13 cellular contexts compared by ENCODE assay signal in genomic region chr19:48168689-48169088, GRCh38. TPM values are rescaled to one million over a fixed set of nuclear protein-coding genes. Genes with fewer than 3 reads are reported as not detected.
DNase-seq lines count a peak whose midpoint lies in the region; ATAC-seq and TF ChIP-seq lines count a peak whose summit lies in the region.
"Had no signal": no experiment of that assay in that cellular context is flagged by ENCODE, and none has a peak within 500 bp of the region (broad histone marks: within the 10 kb centered on the region; RNA-seq: fewer than 3 reads in every experiment).

No MANE protein-coding gene starts in this region.

- H4K12ac ChIP-seq in trophoblast cell (ENCODE audit: low read depth, low read length): no peak overlapping the region

- no peaks in the 10 kb centered on the region for H3K9me3 Mint-ChIP-seq in activated T-cell treated with anti-CD3 and anti-CD28 coated beads, Interleukin-2, amount 50 U/mL, for 72 hours

- peaks cover 39% of the 10 kb centered on the region for H3K4me1 Mint-ChIP-seq in activated T-cell treated with anti-CD3 and anti-CD28 coated beads, Interleukin-2, amount 50 U/mL, for 72 hours (ENCODE audit: low read depth)

- peaks cover 10% of the 10 kb centered on the region for H3K79me1 ChIP-seq in trophoblast cell (ENCODE audit: low read length)

- H3K4me1 ChIP-seq in PC-3 (ENCODE audit: insufficient read depth, low read length) (peaks cover 10% of the 10 kb centered on the region; the same call in 1 of the 2 replicates), endocrine pancreas (ENCODE audit: control insufficient read depth, insufficient read depth, low read length) (no peaks in the 10 kb centered on the region), trophoblast cell (ENCODE audit: control insufficient read depth in 1 of 2, insufficient read depth in 2 of 2, low read length in 2 of 2) (peaks cover 5 to 6% of the 10 kb centered on the region in 2 experiments)

- no peak overlapping the region for H2BK120ac ChIP-seq in trophoblast cell (ENCODE audit: insufficient read depth, low read length, poor library complexity)

- H2AFZ ChIP-seq in PC-3 (ENCODE audit: low read length) (no peak overlapping the region), trophoblast cell (ENCODE audit: insufficient read depth, low read length, poor library complexity) (no peak overlapping the region)

- H3K27me3 ChIP-seq in PC-3 (ENCODE audit: low read length) (no peaks in the 10 kb centered on the region), endocrine pancreas (ENCODE audit: control insufficient read depth, insufficient read depth, low read length) (no peaks in the 10 kb centered on the region), trophoblast cell (ENCODE audit: insufficient read depth, low read length) (no peaks in the 10 kb centered on the region)
- H3K27me3 ChIP-seq: colonic mucosa had no signal

- H3K27ac Mint-ChIP-seq in activated T-cell treated with anti-CD3 and anti-CD28 coated beads, Interleukin-2, amount 50 U/mL, for 72 hours: peak overlapping the region; percentile 81

- H3K36me3 ChIP-seq in PC-3 (ENCODE audit: low read depth, low read length) (peaks cover 7% of the 10 kb centered on the region; the same call in 1 of the 2 replicates), endocrine pancreas (ENCODE audit: control insufficient read depth, insufficient read depth, low read length) (no peaks in the 10 kb centered on the region), trophoblast cell (ENCODE audit: control insufficient read depth in 1 of 2, insufficient read depth in 2 of 2, low read length in 2 of 2) (peaks cover 10 to 13% of the 10 kb centered on the region in 2 experiments)
- H3K36me3 ChIP-seq: colonic mucosa had no signal

- no peak overlapping the region for H3K18ac ChIP-seq in trophoblast cell (ENCODE audit: low read length)

- peak overlapping the region; percentile 81 for H3K4me2 ChIP-seq in PC-3 (ENCODE audit: low read length)
- H3K4me2 ChIP-seq in trophoblast cell (ENCODE audit: low read length): no peak overlapping the region

- peaks cover 12% of the 10 kb centered on the region; the same call in 1 of the 2 replicates for H4K20me1 ChIP-seq in PC-3 (ENCODE audit: low read length)

- H3K4me3 ChIP-seq in PC-3 (ENCODE audit: low read length) (no peak overlapping the region; the same call in 1 of the 2 replicates), endocrine pancreas (ENCODE audit: control insufficient read depth, insufficient read depth, low read length) (peak overlapping the region; percentile 70), trophoblast cell (ENCODE audit: low read depth, low read length) (no peak overlapping the region)

- peak overlapping the region in 1 of 2 donors; percentile 86 for H3K4me3 Mint-ChIP-seq in activated T-cell treated with anti-CD3 and anti-CD28 coated beads, Interleukin-2, amount 50 U/mL, for 72 hours

- no peaks in the 10 kb centered on the region for H3K9me2 ChIP-seq in PC-3 (replicated peaks; ENCODE audit: low read length)

- H2BK5ac ChIP-seq in trophoblast cell (ENCODE audit: low read depth, low read length, poor library complexity): no peak overlapping the region

- no peak overlapping the region for H3K23ac ChIP-seq in trophoblast cell (ENCODE audit: low read length)

- H3K14ac ChIP-seq in trophoblast cell (ENCODE audit: low read length): no peak overlapping the region

- no peaks in the 10 kb centered on the region for H3F3A ChIP-seq in PC-3 (ENCODE audit: low read length, unreplicated experiment)

- no peak overlapping the region for H3K9ac ChIP-seq in PC-3 (ENCODE audit: low read length)
- no peak overlapping the region for H3K9ac ChIP-seq in endocrine pancreas (ENCODE audit: control insufficient read depth, insufficient read depth, low read length)
- no peak overlapping the region for H3K9ac ChIP-seq in trophoblast cell (ENCODE audit: low read length)

- no peak for DNase-seq in activated T-cell treated with anti-CD3 and anti-CD28 coated beads, Interleukin-2, amount 50 U/mL, for 72 hours
- no peak for DNase-seq in activated T-cell treated with anti-CD3 and anti-CD28 coated beads, Interleukin-2, amount 50 U/mL, for 48 hours
- DNase-seq in PC-3 (no peak), trophoblast cell (no peak)
- DNase-seq: activated gamma-delta T cell; colonic mucosa; kidney glomerular epithelial cell; NCI-H1092 treated with DMSO at 0.1 percent for 48 hours; stimulated activated CD4-positive, alpha-beta T cell treated with anti-CD3 and anti-CD28 coated beads, Interleukin-15, amount 100 ng/mL, for 24 hours had no signal

- no peaks in the 10 kb centered on the region for H3K27me3 Mint-ChIP-seq in activated T-cell treated with anti-CD3 and anti-CD28 coated beads, Interleukin-2, amount 50 U/mL, for 72 hours (ENCODE audit: low read depth)

- H3K79me2 ChIP-seq in PC-3 (ENCODE audit: low read length) (peaks cover 35% of the 10 kb centered on the region), trophoblast cell (ENCODE audit: control insufficient read depth, insufficient read depth, low read length, poor library complexity) (peaks cover 12% of the 10 kb centered on the region)

- TF ChIP-seq CTCF in PC-3 (conservative IDR thresholded peaks at IDR 0.05; ENCODE audit: low read depth, low read length): no peak

- ATAC-seq in activated T-cell treated with anti-CD3 and anti-CD28 coated beads, Interleukin-2, amount 50 U/mL, for 72 hours (replicated peaks in 1 of 2): no peak
- ATAC-seq in PC-3 (no peak), HG03432 (IDR thresholded peaks at IDR 0.05; ENCODE audit: unreplicated experiment) (no peak), HG03045 (IDR thresholded peaks at IDR 0.05; ENCODE audit: unreplicated experiment) (no peak), GM19455 (IDR thresholded peaks at IDR 0.05; ENCODE audit: unreplicated experiment) (no peak)

- no peak overlapping the region for H4K8ac ChIP-seq in trophoblast cell (ENCODE audit: low read depth, low read length)

- POLR2A ChIA-PET in PC-3 (lab: Charles Lee; ENCODE audit: unreplicated experiment): no interaction called here

- no peak overlapping the region for H2BK12ac ChIP-seq in trophoblast cell (ENCODE audit: low read length)

- intact Hi-C loops in PC-3 (cut with micrococcal nuclease): no loop called here

- H2AK5ac ChIP-seq in trophoblast cell (ENCODE audit: low read length): no peak overlapping the region

- no TSS peak for BruUV-seq in PC-3 (replicated peaks; lab: Mats Ljungman, UMichigan)

- no CpG with 5 or more reads among the region's 5 CpGs for WGBS in trophoblast cell (ENCODE audit: extremely low coverage, insufficient coverage, insufficient read length)

- peak overlapping the region; percentile 14 for H3K4ac ChIP-seq in trophoblast cell (ENCODE audit: low read depth, low read length)

- H3K9me3 ChIP-seq in PC-3 (ENCODE audit: low read length) (no peaks in the 10 kb centered on the region), endocrine pancreas (ENCODE audit: control insufficient read depth, low read length) (no peaks in the 10 kb centered on the region), trophoblast cell (ENCODE audit: insufficient read depth, low read depth, low read length) (peaks cover 1% of the 10 kb centered on the region)
- H3K9me3 ChIP-seq: colonic mucosa had no signal

- H3K27ac ChIP-seq in PC-3 (ENCODE audit: low read length): no peak overlapping the region
- H3K27ac ChIP-seq in trophoblast cell (ENCODE audit: low read depth, low read length): no peak overlapping the region

- H4K91ac ChIP-seq in trophoblast cell (ENCODE audit: low read depth, low read length): no peak overlapping the region

- peaks cover 2 to 15% of the 10 kb centered on the region in 2 donors for H3K36me3 Mint-ChIP-seq in activated T-cell treated with anti-CD3 and anti-CD28 coated beads, Interleukin-2, amount 50 U/mL, for 72 hours (ENCODE audit: insufficient read depth in 2 of 2)

- CTCF ChIA-PET in PC-3 (lab: Charles Lee): no interaction called here

RNA-seq across cellular contexts. Expression of gene LIG1, which starts 1.5 kb away (rescaled TPM):
- 100 to 1,000 TPM; 156 to 212 TPM for total RNA-seq in activated T-cell treated with anti-CD3 and anti-CD28 coated beads, Interleukin-2, amount 50 U/mL, for 72 hours
- total RNA-seq in PC-3 (2014; rRNA removed): 67.5 and 85.1 TPM in 2 replicates
- polyA plus RNA-seq in trophoblast cell (2013): 40.8 and 40.9 TPM in 2 replicates

RNA-seq across cellular contexts. Expression of gene ZSWIM9, which starts 1.8 kb away (rescaled TPM):
- 10 to 100 TPM; 10.6 to 13.1 TPM for total RNA-seq in activated T-cell treated with anti-CD3 and anti-CD28 coated beads, Interleukin-2, amount 50 U/mL, for 72 hours
- 1.8 and 2.6 TPM in 2 replicates for total RNA-seq in PC-3 (2014; rRNA removed)
- 2.1 and 2.2 TPM in 2 replicates for polyA plus RNA-seq in trophoblast cell (2013)

RNA-seq across cellular contexts. Expression of gene PLA2G4C, which starts 58.1 kb away (rescaled TPM):
- 10 to 100 TPM; 13.7 to 23.9 TPM for total RNA-seq in activated T-cell treated with anti-CD3 and anti-CD28 coated beads, Interleukin-2, amount 50 U/mL, for 72 hours
- total RNA-seq in PC-3 (2014; rRNA removed): 0.63 and 2.6 TPM in 2 replicates
- 0.71 and 0.78 TPM in 2 replicates for polyA plus RNA-seq in trophoblast cell (2013)
